ENCODE assay signal across 18 cellular contexts in the genomic region with DNA sequence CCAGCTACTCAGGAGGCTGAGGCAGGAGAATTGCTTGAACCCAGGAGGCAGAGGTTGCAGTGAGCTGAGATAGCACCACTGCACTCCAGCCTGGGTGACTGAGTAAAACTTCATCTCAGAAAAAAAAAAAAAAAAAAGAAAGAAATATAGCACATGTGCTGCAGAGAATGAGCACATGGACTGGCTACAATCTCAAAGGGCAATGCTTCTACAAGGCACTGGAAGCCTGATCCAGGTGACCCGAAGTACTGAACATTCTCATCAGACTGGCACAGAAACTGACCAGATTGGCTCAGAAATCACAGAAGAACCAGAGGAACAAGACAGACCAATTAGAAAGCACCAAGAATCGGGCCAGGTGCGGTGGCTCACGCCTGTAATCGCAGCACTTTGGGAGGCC. TPM values are rescaled to one million over a fixed set of nuclear protein-coding genes. Genes with fewer than 3 reads are reported as not detected.
DNase-seq lines count a peak whose midpoint lies in the region; ATAC-seq, FAIRE-seq and TF ChIP-seq lines count a peak whose summit lies in the region.
"Had no signal": no experiment of that assay in that cellular context is flagged by ENCODE, and none has a peak within 500 bp of the region (broad histone marks: within the 10 kb centered on the region; RNA-seq: fewer than 3 reads in every experiment).

No MANE protein-coding gene starts in this region.

- no peaks in the 10 kb centered on the region for H3K4me1 ChIP-seq in HepG2 (ENCODE audit: insufficient read depth, low read length)
- H3K4me1 ChIP-seq in right lobe of liver = no peaks in the 10 kb centered on the region
- no peaks in the 10 kb centered on the region for H3K4me1 ChIP-seq in endodermal cell (ENCODE audit: control insufficient read depth, insufficient read depth, low read length)

- 97% methylated on average over 5 of the region's 5 CpGs for WGBS in HepG2 (ENCODE audit: low lambda C conversion rate)
- WGBS in right lobe of liver (ENCODE audit: insufficient coverage, low coverage, low lambda C conversion rate, missing lambda C conversion rate) = 92% methylated on average over 4 of the region's 5 CpGs
- WGBS in endodermal cell (ENCODE audit: insufficient coverage in 1 of 2, insufficient read length in 1 of 2), 2 experiments = 90 to 93% methylated on average over 4 to 5 of the region's 5 CpGs

- FAIRE-seq in HepG2 (lab: Jason Lieb, UNC) = no peak

- H3K9me3 Mint-ChIP-seq in endodermal cell = no peaks in the 10 kb centered on the region
- H3K9me3 Mint-ChIP-seq in neural crest cell = no peaks in the 10 kb centered on the region
- H3K9me3 Mint-ChIP-seq: CD14-positive monocyte; CD4-positive, alpha-beta memory T cell; HFFc6 had no signal

- no peak overlapping the region for H2AFZ ChIP-seq in HepG2 (ENCODE audit: low read length)

- no peak overlapping the region for H3K4me3 Mint-ChIP-seq in endodermal cell
- H3K4me3 Mint-ChIP-seq in neural crest cell = peak overlapping the region; percentile 65
- H3K4me3 Mint-ChIP-seq: CD14-positive monocyte; CD4-positive, alpha-beta memory T cell; HFFc6 had no signal

- in situ Hi-C loops in HepG2 (cut with HindIII; ENCODE audit: extremely low pct_ligation_motif_present, low pct_unique_long_range_greater_than_20kb) = no loop called here

- TF ChIP-seq RAD21 in HepG2 (CRISPR knock-in tag; IDR thresholded peaks at IDR 0.05) = no peak

- H3K9me3 ChIP-seq in HepG2 (ENCODE audit: low read length) (no peaks in the 10 kb centered on the region), right lobe of liver (no peaks in the 10 kb centered on the region), endodermal cell (ENCODE audit: control insufficient read depth, low read length) (no peaks in the 10 kb centered on the region)
- H3K9me3 ChIP-seq: BLaER1 had no signal

- TF ChIP-seq CTCF in HepG2 (CRISPR knock-in tag; IDR thresholded peaks at IDR 0.05) (no peak), right lobe of liver (IDR thresholded peaks at IDR 0.05) (no peak), endodermal cell (conservative IDR thresholded peaks at IDR 0.05) (no peak), neural crest cell (conservative IDR thresholded peaks at IDR 0.05) (no peak)

- H3K27ac ChIP-seq in HepG2 (ENCODE audit: extremely low read length, insufficient read depth, low read length) = no peak overlapping the region
- H3K27ac ChIP-seq in right lobe of liver = no peak overlapping the region
- H3K27ac ChIP-seq in endodermal cell (ENCODE audit: low read depth, low read length) = no peak overlapping the region
- H3K27ac ChIP-seq: BLaER1 had no signal

- no peak for TF ChIP-seq EP300 in HepG2 (IDR thresholded peaks at IDR 0.05; ENCODE audit: low read depth in 2 of 2, low read length in 2 of 2)
- no peak for TF ChIP-seq EP300 in HepG2 (CRISPR knock-in tag; IDR thresholded peaks at IDR 0.05; ENCODE audit: borderline replicate concordance)

- H3K36me3 Mint-ChIP-seq in endodermal cell (ENCODE audit: low read depth) = peaks cover 14% of the 10 kb centered on the region
- H3K36me3 Mint-ChIP-seq in neural crest cell (ENCODE audit: low read depth) = peaks cover 8% of the 10 kb centered on the region

- TF ChIP-seq POLR2A in HepG2 (IDR thresholded peaks at IDR 0.05; ENCODE audit: insufficient read depth in 1 of 2, low read depth in 2 of 2, low read length in 2 of 2) (no peak), right lobe of liver (IDR thresholded peaks at IDR 0.05) (no peak)

- POLR2A ChIA-PET in HepG2 (lab: Yijun Ruan, JAX) = no interaction called here

- H3K4me3 ChIP-seq in HepG2 (replicated peaks in 1 of 3; ENCODE audit: insufficient read depth in 1 of 3, low read depth in 2 of 3, low read length in 3 of 3) (no peak overlapping the region), right lobe of liver (no peak overlapping the region), endodermal cell (ENCODE audit: low read length) (no peak overlapping the region)
- H3K4me3 ChIP-seq: BLaER1 had no signal

- intact Hi-C loops in HepG2 (cut with micrococcal nuclease; ENCODE audit: unreplicated experiment) = no loop called here
- intact Hi-C loops in right lobe of liver (cut with DNase I) = no loop called here

- BruUV-seq in HepG2 (replicated peaks; lab: Mats Ljungman, UMichigan) = no TSS peak

- no peak overlapping the region for H3K4me2 ChIP-seq in HepG2 (ENCODE audit: low read depth, low read length)
- H3K4me2 ChIP-seq: BLaER1 had no signal

- H3K4me1 Mint-ChIP-seq in endodermal cell = peaks cover 2% of the 10 kb centered on the region
- H3K4me1 Mint-ChIP-seq in neural crest cell = peaks cover 19% of the 10 kb centered on the region

- no peaks in the 10 kb centered on the region for H3K27me3 Mint-ChIP-seq in endodermal cell (ENCODE audit: insufficient read depth)
- H3K27me3 Mint-ChIP-seq in neural crest cell (ENCODE audit: low read depth) = no peaks in the 10 kb centered on the region
- H3K27me3 Mint-ChIP-seq: CD4-positive, alpha-beta memory T cell had no signal

- H3K36me3 ChIP-seq in HepG2 (replicated peaks in 1 of 2; ENCODE audit: control insufficient read depth in 1 of 2, insufficient read depth in 2 of 2, low read length in 2 of 2) (no peaks in the 10 kb centered on the region), right lobe of liver (no peaks in the 10 kb centered on the region), endodermal cell (ENCODE audit: control insufficient read depth, insufficient read depth, low read length) (peaks cover 4% of the 10 kb centered on the region)

- CTCF ChIA-PET in HepG2 (lab: Yijun Ruan, JAX; ENCODE audit: low intra/inter-chr PET ratio, low total read pairs) = no interaction called here

- H3K27me3 ChIP-seq in HepG2 (ENCODE audit: control insufficient read depth in 1 of 2, insufficient read depth in 2 of 2, low read length in 2 of 2) (no peaks in the 10 kb centered on the region), right lobe of liver (no peaks in the 10 kb centered on the region), endodermal cell (ENCODE audit: control insufficient read depth, insufficient read depth, low read length, poor library complexity, severe bottlenecking) (no peaks in the 10 kb centered on the region)
- H3K27me3 ChIP-seq: BLaER1 had no signal

- no peaks in the 10 kb centered on the region for H3K79me2 ChIP-seq in HepG2 (ENCODE audit: insufficient read depth, low read length)

- no peak for DNase-seq in HepG2 (ENCODE audit: low spot score)
- DNase-seq in right lobe of liver = no peak
- DNase-seq in endodermal cell = no peak
- DNase-seq in neural crest cell (ENCODE audit: low read depth, low spot score) = no peak
- no peak for DNase-seq in COLO829 (ENCODE audit: low spot score)
- DNase-seq in activated T-cell treated with anti-CD3 and anti-CD28 coated beads, Interleukin-2, amount 50 U/mL, for 1 hour = no peak
- DNase-seq: 8988T; Calu3; CD4-positive, alpha-beta memory T cell; DMS79 treated with DMSO at 0.1 percent for 48 hours; GF-D8; GOT3; H7; HFFc6 had no signal

- H3K9ac ChIP-seq in HepG2 (ENCODE audit: insufficient read depth, low read depth, low read length) (no peak overlapping the region), endodermal cell (ENCODE audit: extremely low read depth, low read length, poor library complexity, severe bottlenecking) (no peak overlapping the region)
- H3K9ac ChIP-seq: BLaER1 had no signal

- ATAC-seq in HepG2 = no peak
- no peak for ATAC-seq in right lobe of liver
- ATAC-seq in HG03108 (IDR thresholded peaks at IDR 0.05; ENCODE audit: unreplicated experiment) = no peak
- ATAC-seq: HCT116 had no signal

- no peaks in the 10 kb centered on the region for H4K20me1 ChIP-seq in HepG2 (ENCODE audit: insufficient read depth, low read length)
- H4K20me1 ChIP-seq: BLaER1 had no signal

- H3K27ac Mint-ChIP-seq in endodermal cell = peak overlapping the region; percentile 22
- H3K27ac Mint-ChIP-seq in neural crest cell (ENCODE audit: unreplicated experiment) = no peak overlapping the region
- H3K27ac Mint-ChIP-seq: CD4-positive, alpha-beta memory T cell; HFFc6 had no signal

RNA-seq across cellular contexts. Expression of gene DYNC2I2, which starts 4.8 kb away (rescaled TPM):
- 31.1 and 40.2 TPM in 2 replicates for total RNA-seq in HepG2 (2016; rRNA removed; fragmentation: Illumina TruSeq; extraction: Trizol)
- 35.7 and 35.9 TPM in 2 replicates for total RNA-seq in HepG2 (2016; cell fraction: cytosol; rRNA removed; fragmentation: Illumina TruSeq; extraction: Trizol; ENCODE audit: low read depth)
- 30.0 and 41.4 TPM in 2 replicates for total RNA-seq in HepG2 (2016; cell fraction: insoluble cytoplasmic fraction; rRNA removed; fragmentation: Illumina TruSeq; extraction: Trizol)
- 44.4 and 48.2 TPM in 2 replicates for total RNA-seq in HepG2 (2016; cell fraction: membrane; rRNA removed; fragmentation: Illumina TruSeq; extraction: Trizol)
- total RNA-seq in HepG2 (2016; cell fraction: nucleus; rRNA removed; fragmentation: Illumina TruSeq; extraction: Trizol) = 29.1 and 30.6 TPM in 2 replicates
- polyA plus RNA-seq in HepG2 (2011; rRNA removed) = 12.5 and 13.7 TPM in 2 replicates
- polyA plus RNA-seq in HepG2 (2011; cell fraction: cytosol; rRNA removed) = 8.1 and 18.6 TPM in 2 replicates
- polyA plus RNA-seq in HepG2 (2011; cell fraction: nucleus; rRNA removed) = 38.0 and 51.4 TPM in 2 replicates
- 3.2 and 5.6 TPM in 2 replicates for polyA plus RNA-seq in HepG2 (2012)
- polyA plus RNA-seq in HepG2 (2016; cell fraction: cytosol; fragmentation: Illumina TruSeq; extraction: Trizol; ENCODE audit: low read depth) = 38.3 and 39.4 TPM in 2 replicates
- 29.4 and 33.1 TPM in 2 replicates for polyA plus RNA-seq in HepG2 (2016; cell fraction: insoluble cytoplasmic fraction; fragmentation: Illumina TruSeq; extraction: Trizol; ENCODE audit: low read depth)
- polyA plus RNA-seq in HepG2 (2016; cell fraction: membrane; fragmentation: Illumina TruSeq; extraction: Trizol; ENCODE audit: low read depth) = 37.6 and 43.8 TPM in 2 replicates
- 49.9 and 51.2 TPM in 2 replicates for polyA plus RNA-seq in HepG2 (2016; cell fraction: nucleus; fragmentation: Illumina TruSeq; extraction: Trizol; ENCODE audit: insufficient read depth, low read depth)
- polyA minus RNA-seq in HepG2 (2011; rRNA and poly(A)+ RNA removed; ENCODE audit: low replicate concordance) = 21.4 and 223 TPM in 2 replicates
- 7.2 and 10.8 TPM in 2 replicates for polyA minus RNA-seq in HepG2 (2011; cell fraction: cytosol; rRNA and poly(A)+ RNA removed)
- polyA minus RNA-seq in HepG2 (2011; cell fraction: nucleus; rRNA and poly(A)+ RNA removed) = 9.3 and 12.7 TPM in 2 replicates
- total RNA-seq in right lobe of liver = 10 to 100 TPM; 11.8 to 23.9 (median 18.8) TPM
- 100 to 1,000 TPM in 1 of 2 donors, 10 to 100 TPM in 1; 87.8 to 119 TPM for total RNA-seq in endodermal cell
- polyA plus RNA-seq in endodermal cell (2013, experiment 1 of 2) = 83.9 TPM
- polyA plus RNA-seq in endodermal cell (2013, experiment 2 of 2) = 77.9 TPM
- 120 and 128 TPM in 2 replicates for total RNA-seq in neural crest cell

RNA-seq across cellular contexts. Expression of gene SET, which starts 37.2 kb away (rescaled TPM):
- total RNA-seq in HepG2 (2016; rRNA removed; fragmentation: Illumina TruSeq; extraction: Trizol) (611 and 724 TPM in 2 replicates), right lobe of liver (100 to 1,000 TPM in 2 of 6 experiments, 10 to 100 TPM in 4; 57.4 to 110 (median 82.6) TPM), endodermal cell (100 to 1,000 TPM; 762 to 795 TPM), neural crest cell (891 and 930 TPM in 2 replicates)
- total RNA-seq in HepG2 (2016; cell fraction: cytosol; rRNA removed; fragmentation: Illumina TruSeq; extraction: Trizol; ENCODE audit: low read depth) = 134 and 142 TPM in 2 replicates
- total RNA-seq in HepG2 (2016; cell fraction: insoluble cytoplasmic fraction; rRNA removed; fragmentation: Illumina TruSeq; extraction: Trizol) = 623 and 704 TPM in 2 replicates
- 360 and 385 TPM in 2 replicates for total RNA-seq in HepG2 (2016; cell fraction: membrane; rRNA removed; fragmentation: Illumina TruSeq; extraction: Trizol)
- 226 and 251 TPM in 2 replicates for total RNA-seq in HepG2 (2016; cell fraction: nucleus; rRNA removed; fragmentation: Illumina TruSeq; extraction: Trizol)
- polyA plus RNA-seq in HepG2 (2011; rRNA removed) = 72.8 and 94.2 TPM in 2 replicates
- polyA plus RNA-seq in HepG2 (2011; cell fraction: cytosol; rRNA removed) = 44.1 and 56.3 TPM in 2 replicates
- 48.5 and 49.6 TPM in 2 replicates for polyA plus RNA-seq in HepG2 (2011; cell fraction: nucleus; rRNA removed)
- 275 and 331 TPM in 2 replicates for polyA plus RNA-seq in HepG2 (2012)
- polyA plus RNA-seq in HepG2 (2016; cell fraction: cytosol; fragmentation: Illumina TruSeq; extraction: Trizol; ENCODE audit: low read depth) = 120 and 147 TPM in 2 replicates
- 668 and 723 TPM in 2 replicates for polyA plus RNA-seq in HepG2 (2016; cell fraction: insoluble cytoplasmic fraction; fragmentation: Illumina TruSeq; extraction: Trizol; ENCODE audit: low read depth)
- polyA plus RNA-seq in HepG2 (2016; cell fraction: membrane; fragmentation: Illumina TruSeq; extraction: Trizol; ENCODE audit: low read depth) = 247 and 252 TPM in 2 replicates
- 360 TPM in 2 replicates for polyA plus RNA-seq in HepG2 (2016; cell fraction: nucleus; fragmentation: Illumina TruSeq; extraction: Trizol; ENCODE audit: insufficient read depth, low read depth)
- 44.1 and 254 TPM in 2 replicates for polyA minus RNA-seq in HepG2 (2011; rRNA and poly(A)+ RNA removed; ENCODE audit: low replicate concordance)
- polyA minus RNA-seq in HepG2 (2011; cell fraction: cytosol; rRNA and poly(A)+ RNA removed) = 141 and 156 TPM in 2 replicates
- 82.4 and 87.9 TPM in 2 replicates for polyA minus RNA-seq in HepG2 (2011; cell fraction: nucleus; rRNA and poly(A)+ RNA removed)
- polyA plus RNA-seq in endodermal cell (2013, experiment 1 of 2) = 715 TPM
- polyA plus RNA-seq in endodermal cell (2013, experiment 2 of 2) = 707 TPM

RNA-seq across cellular contexts. Expression of gene PKN3, which starts 50.5 kb away (rescaled TPM):
- 8.3 and 13.2 TPM in 2 replicates for total RNA-seq in HepG2 (2016; rRNA removed; fragmentation: Illumina TruSeq; extraction: Trizol)
- total RNA-seq in HepG2 (2016; cell fraction: cytosol; rRNA removed; fragmentation: Illumina TruSeq; extraction: Trizol; ENCODE audit: low read depth) = 3.5 and 3.9 TPM in 2 replicates
- total RNA-seq in HepG2 (2016; cell fraction: insoluble cytoplasmic fraction; rRNA removed; fragmentation: Illumina TruSeq; extraction: Trizol) = 7.5 and 13.4 TPM in 2 replicates
- total RNA-seq in HepG2 (2016; cell fraction: membrane; rRNA removed; fragmentation: Illumina TruSeq; extraction: Trizol) = 7.9 and 8.7 TPM in 2 replicates
- total RNA-seq in HepG2 (2016; cell fraction: nucleus; rRNA removed; fragmentation: Illumina TruSeq; extraction: Trizol) = 9.4 and 10.2 TPM in 2 replicates
- polyA plus RNA-seq in HepG2 (2011; rRNA removed) = 9.2 and 10.5 TPM in 2 replicates
- 7.2 and 10.2 TPM in 2 replicates for polyA plus RNA-seq in HepG2 (2011; cell fraction: cytosol; rRNA removed)
- polyA plus RNA-seq in HepG2 (2011; cell fraction: nucleus; rRNA removed) = 27.1 and 49.1 TPM in 2 replicates
- polyA plus RNA-seq in HepG2 (2012) = 5.4 and 6.9 TPM in 2 replicates
- polyA plus RNA-seq in HepG2 (2016; cell fraction: cytosol; fragmentation: Illumina TruSeq; extraction: Trizol; ENCODE audit: low read depth) = 3.8 and 4.1 TPM in 2 replicates
- 13.4 and 15.9 TPM in 2 replicates for polyA plus RNA-seq in HepG2 (2016; cell fraction: insoluble cytoplasmic fraction; fragmentation: Illumina TruSeq; extraction: Trizol; ENCODE audit: low read depth)
- 6.4 and 7.7 TPM in 2 replicates for polyA plus RNA-seq in HepG2 (2016; cell fraction: membrane; fragmentation: Illumina TruSeq; extraction: Trizol; ENCODE audit: low read depth)
- polyA plus RNA-seq in HepG2 (2016; cell fraction: nucleus; fragmentation: Illumina TruSeq; extraction: Trizol; ENCODE audit: insufficient read depth, low read depth) = 38.0 and 40.4 TPM in 2 replicates
- polyA minus RNA-seq in HepG2 (2011; rRNA and poly(A)+ RNA removed; ENCODE audit: low replicate concordance) = 23.6 and 48.2 TPM in 2 replicates
- 6.9 and 13.8 TPM in 2 replicates for polyA minus RNA-seq in HepG2 (2011; cell fraction: cytosol; rRNA and poly(A)+ RNA removed)
- 4.0 and 6.2 TPM in 2 replicates for polyA minus RNA-seq in HepG2 (2011; cell fraction: nucleus; rRNA and poly(A)+ RNA removed)
- total RNA-seq in right lobe of liver = 1 to 10 TPM in 5 of 6 experiments, under 1 TPM in 1; 0.81 to 4.9 (median 2.4) TPM
- 10 to 100 TPM; 26.0 to 27.2 TPM for total RNA-seq in endodermal cell
- polyA plus RNA-seq in endodermal cell (2013, experiment 1 of 2) = 17.5 TPM
- polyA plus RNA-seq in endodermal cell (2013, experiment 2 of 2) = 17.8 TPM
- total RNA-seq in neural crest cell = 28.0 and 30.0 TPM in 2 replicates
